Comparison of ENCODE assay signal across 15 cellular contexts in genomic region chr14:80645667-80646413, GRCh38.
DNase-seq lines count a peak whose midpoint lies in the region; ATAC-seq, FAIRE-seq and TF ChIP-seq lines count a peak whose summit lies in the region.
"Had no signal": no experiment of that assay in that cellular context is flagged by ENCODE, and none has a peak within 500 bp of the region (broad histone marks: within the 10 kb centered on the region; RNA-seq: fewer than 3 reads in every experiment).

No MANE protein-coding gene starts in this region.

- H3K4me3 Mint-ChIP-seq in osteocyte (ENCODE audit: unreplicated experiment): no peak overlapping the region
- H3K4me3 Mint-ChIP-seq: B cell; CD8-positive, alpha-beta T cell; H9 had no signal

- TF ChIP-seq CTCF in D721Med (IDR thresholded peaks at IDR 0.05; ENCODE audit: insufficient read depth, missing control alignments): no peak
- TF ChIP-seq CTCF in IMR-90 (conservative IDR thresholded peaks at IDR 0.05; ENCODE audit: low read depth, low read length): no peak
- no peak for TF ChIP-seq CTCF in endothelial cell of umbilical vein (IDR thresholded peaks at IDR 0.05; ENCODE audit: extremely low read depth in 1 of 2, insufficient read depth in 1 of 2, low read depth in 1 of 2, low read length in 2 of 2)
- no peak for TF ChIP-seq CTCF in osteocyte (IDR thresholded peaks at IDR 0.05)

- H3K27ac Mint-ChIP-seq in osteocyte (ENCODE audit: unreplicated experiment): peak overlapping the region; percentile 8
- H3K27ac Mint-ChIP-seq: B cell; CD8-positive, alpha-beta T cell; H9 had no signal

- H4K20me1 ChIP-seq in IMR-90 (ENCODE audit: insufficient read depth, low read length): no peaks in the 10 kb centered on the region
- no peaks in the 10 kb centered on the region for H4K20me1 ChIP-seq in endothelial cell of umbilical vein (replicated peaks; ENCODE audit: control insufficient read depth, extremely low read depth, insufficient read depth, low read length)
- H4K20me1 ChIP-seq: BLaER1 treated with 17β-estradiol and CSF1 and Interleukin-3, amounts not matched to agents 10 nM and 100 nM had no signal

- no peaks in the 10 kb centered on the region for H3K9me3 ChIP-seq in IMR-90 (ENCODE audit: control insufficient read depth, insufficient read depth, low read length)
- H3K9me3 ChIP-seq in endothelial cell of umbilical vein (replicated peaks; ENCODE audit: control insufficient read depth, insufficient read depth, low read length): no peaks in the 10 kb centered on the region

- no CpG with 5 or more reads among the region's 5 CpGs for WGBS in IMR-90 (ENCODE audit: extremely low coverage in 2 of 2, insufficient read length in 1 of 2), 2 experiments

- H3K27me3 ChIP-seq in IMR-90 (ENCODE audit: control insufficient read depth, insufficient read depth, low read length): no peaks in the 10 kb centered on the region
- no peaks in the 10 kb centered on the region for H3K27me3 ChIP-seq in endothelial cell of umbilical vein (ENCODE audit: control insufficient read depth in 2 of 2, insufficient read depth in 2 of 2, low read length in 2 of 2)
- H3K27me3 ChIP-seq: BLaER1 treated with 17β-estradiol and CSF1 and Interleukin-3, amounts not matched to agents 10 nM and 100 nM had no signal

- no peak overlapping the region for H4K91ac ChIP-seq in IMR-90 (ENCODE audit: insufficient read depth, low read depth, low read length)

- peaks cover 7% of the 10 kb centered on the region for H3K36me3 Mint-ChIP-seq in osteocyte (ENCODE audit: unreplicated experiment)
- H3K36me3 Mint-ChIP-seq: CD8-positive, alpha-beta T cell had no signal

- in situ Hi-C loops in IMR-90 (cut with MboI; ENCODE audit: low sequenced_read_pairs): no loop called here

- dilution Hi-C loops in IMR-90 (cut with HindIII; ENCODE audit: low sequenced_read_pairs, unreplicated experiment): no loop called here
- dilution Hi-C loops in endothelial cell of umbilical vein (cut with MboI; ENCODE audit: extremely low pct_ligation_motif_present, low sequenced_read_pairs): no loop called here

- no peak for TF ChIP-seq POLR2A in IMR-90 (IDR thresholded peaks at IDR 0.05; ENCODE audit: low read depth, low read length)
- no peak for TF ChIP-seq POLR2A in endothelial cell of umbilical vein (IDR thresholded peaks at IDR 0.05; ENCODE audit: low read depth, low read length)

- CTCF ChIA-PET in IMR-90 (lab: Yijun Ruan, JAX): interaction anchor here (0.6 kb wide), 1 partner anchor 197 kb away, joined by 3 read pairs; no protein-coding TSS in a partner anchor
- CTCF ChIA-PET in endothelial cell of umbilical vein (lab: Charles Lee): interaction anchor here (1.9 kb wide), 1 partner anchor 10 kb away, joined by 4 read pairs; no protein-coding TSS in a partner anchor

- TF ChIP-seq RAD21 in IMR-90 (IDR thresholded peaks at IDR 0.05; ENCODE audit: low read length): no peak

- intact Hi-C loops in IMR-90 (cut with micrococcal nuclease) (no loop called here), endothelial cell of umbilical vein (cut with micrococcal nuclease) (no loop called here)

- peaks cover 23% of the 10 kb centered on the region for H3K9me3 Mint-ChIP-seq in osteocyte (ENCODE audit: unreplicated experiment)
- H3K9me3 Mint-ChIP-seq: CD8-positive, alpha-beta T cell; H9 had no signal

- BruUV-seq in IMR-90 (replicated peaks; lab: Mats Ljungman, UMichigan) (no TSS peak), endothelial cell of umbilical vein (replicated peaks; lab: Mats Ljungman, UMichigan) (no TSS peak)

- H3K79me2 ChIP-seq in endothelial cell of umbilical vein (ENCODE audit: control insufficient read depth, insufficient read depth, low read length): no peaks in the 10 kb centered on the region

- H2AK9ac ChIP-seq in IMR-90 (replicated peaks; ENCODE audit: low read depth, low read length, poor library complexity): no peak overlapping the region

- no peaks in the 10 kb centered on the region for H3K36me3 ChIP-seq in IMR-90 (ENCODE audit: control insufficient read depth, insufficient read depth, low read length)
- no peaks in the 10 kb centered on the region for H3K36me3 ChIP-seq in endothelial cell of umbilical vein (ENCODE audit: control insufficient read depth in 2 of 2, extremely low read depth in 1 of 2, insufficient read depth in 2 of 2, low read length in 2 of 2)

- H3K4me1 ChIP-seq in IMR-90 (ENCODE audit: control insufficient read depth, insufficient read depth, low read length) (no peaks in the 10 kb centered on the region), endothelial cell of umbilical vein (ENCODE audit: control insufficient read depth, extremely low read depth, insufficient read depth, low read length) (peaks cover 17% of the 10 kb centered on the region)
- H3K4me1 ChIP-seq: BLaER1 treated with 17β-estradiol and CSF1 and Interleukin-3, amounts not matched to agents 10 nM and 100 nM had no signal

- H2BK5ac ChIP-seq in IMR-90 (ENCODE audit: low read depth, low read length, poor library complexity, severe bottlenecking): no peak overlapping the region

- no peak overlapping the region for H3K4me2 ChIP-seq in IMR-90 (ENCODE audit: low read depth, low read length)
- H3K4me2 ChIP-seq in endothelial cell of umbilical vein (ENCODE audit: insufficient read depth, low read length): no peak overlapping the region
- H3K4me2 ChIP-seq: BLaER1 treated with 17β-estradiol and CSF1 and Interleukin-3, amounts not matched to agents 10 nM and 100 nM had no signal

- H2BK15ac ChIP-seq in IMR-90 (ENCODE audit: low read depth, low read length): no peak overlapping the region

- no peak for ATAC-seq in IMR-90 (ENCODE audit: low read depth)
- ATAC-seq: CD8-positive, alpha-beta T cell had no signal

- no peak overlapping the region for H3K56ac ChIP-seq in IMR-90 (ENCODE audit: extremely low read depth, insufficient read depth, low read length)

- H3K4me3 ChIP-seq in IMR-90 (ENCODE audit: insufficient read depth, low read depth, low read length): no peak overlapping the region
- H3K4me3 ChIP-seq in endothelial cell of umbilical vein (replicated peaks in 1 of 3; ENCODE audit: insufficient read depth in 1 of 3, low read depth in 1 of 3, low read length in 3 of 3): no peak overlapping the region
- H3K4me3 ChIP-seq: BLaER1 treated with 17β-estradiol and CSF1 and Interleukin-3, amounts not matched to agents 10 nM and 100 nM had no signal

- DNase-seq in D721Med (ENCODE audit: insufficient read length, low spot score) (no peak), IMR-90 (no peak), endothelial cell of umbilical vein (ENCODE audit: low read depth, low spot score) (no peak), osteocyte (ENCODE audit: extremely low spot score, unreplicated experiment) (no peak), mucosa of gallbladder (ENCODE audit: low spot score) (no peak)
- DNase-seq in activated naive CD4-positive, alpha-beta T cell treated with anti-CD3 and anti-CD28 coated beads, Interleukin-2, amount 50 U/mL, for 16 hours: no peak
- DNase-seq: Calu3; CD8-positive, alpha-beta T cell; DMS 273 treated with DMSO at 0.1 percent for 48 hours; H9 had no signal

- H3K9ac ChIP-seq in IMR-90 (ENCODE audit: low read depth, low read length) (no peak overlapping the region), endothelial cell of umbilical vein (replicated peaks; ENCODE audit: extremely low read depth, insufficient read depth, low read length) (no peak overlapping the region)
- H3K9ac ChIP-seq: BLaER1 treated with 17β-estradiol and CSF1 and Interleukin-3, amounts not matched to agents 10 nM and 100 nM had no signal

- H3K4ac ChIP-seq in IMR-90 (ENCODE audit: low read depth, low read length): no peak overlapping the region

- peak; percentile 6 for FAIRE-seq in D721Med (lab: Jason Lieb, UNC)
- no peak for FAIRE-seq in endothelial cell of umbilical vein (lab: Jason Lieb, UNC)
- FAIRE-seq: GM12891, GM19239, H1 had no signal

- H2BK20ac ChIP-seq in IMR-90 (ENCODE audit: low read depth, low read length): no peak overlapping the region

- POLR2A ChIA-PET in IMR-90 (lab: Charles Lee; ENCODE audit: unreplicated experiment): no interaction called here
- POLR2A ChIA-PET in endothelial cell of umbilical vein (lab: Charles Lee): no interaction called here

- H2BK120ac ChIP-seq in IMR-90 (ENCODE audit: low read depth, low read length): 0 out of 2 replicates have a peak overlapping the region, but pooled peaks have one; percentile 21

- H3K23ac ChIP-seq in IMR-90 (ENCODE audit: low read depth, low read length): no peak overlapping the region

- peaks cover 19% of the 10 kb centered on the region for H3K4me1 Mint-ChIP-seq in osteocyte (ENCODE audit: unreplicated experiment)
- H3K4me1 Mint-ChIP-seq: B cell, H9 had no signal

- no peak overlapping the region for H3K18ac ChIP-seq in IMR-90 (ENCODE audit: low read depth, low read length)

- no peak overlapping the region for H2AFZ ChIP-seq in IMR-90 (replicated peaks; ENCODE audit: low read length, poor library complexity)
- no peak overlapping the region for H2AFZ ChIP-seq in endothelial cell of umbilical vein (ENCODE audit: low read depth, low read length)

- no peaks in the 10 kb centered on the region for H3K9me1 ChIP-seq in IMR-90 (ENCODE audit: insufficient read depth, low read length)
- H3K9me1 ChIP-seq in endothelial cell of umbilical vein (replicated peaks; ENCODE audit: control insufficient read depth, extremely low read depth, insufficient read depth, low read length): no peaks in the 10 kb centered on the region

- no peak overlapping the region for H3K14ac ChIP-seq in IMR-90 (replicated peaks; ENCODE audit: low read depth, low read length)

- no peaks in the 10 kb centered on the region for H3K79me1 ChIP-seq in IMR-90 (ENCODE audit: low read depth in 1 of 2, low read length in 2 of 2)

- no peaks in the 10 kb centered on the region for H3K27me3 Mint-ChIP-seq in osteocyte (ENCODE audit: unreplicated experiment)
- H3K27me3 Mint-ChIP-seq: B cell had no signal

- H4K5ac ChIP-seq in IMR-90 (ENCODE audit: low read depth, low read length): no peak overlapping the region

- no peak overlapping the region for H3K27ac ChIP-seq in IMR-90 (ENCODE audit: insufficient read depth, low read length)
- H3K27ac ChIP-seq in endothelial cell of umbilical vein (ENCODE audit: insufficient read depth, low read depth, low read length): peak overlapping the region; percentile 34
- H3K27ac ChIP-seq: BLaER1 treated with 17β-estradiol and CSF1 and Interleukin-3, amounts not matched to agents 10 nM and 100 nM had no signal

- H4K8ac ChIP-seq in IMR-90 (ENCODE audit: low read depth in 2 of 2, low read length in 2 of 2): no peak overlapping the region; a peak in 1 of 4 replicates

- H2AK5ac ChIP-seq in IMR-90 (ENCODE audit: low read depth, low read length): no peak overlapping the region

TF ChIP-seq in IMR-90, 13 proteins besides CTCF, POLR2A, EP300 and RAD21 (continues in another document):
- TF ChIP-seq NFE2L2 (IDR thresholded peaks at IDR 0.05; ENCODE audit: low read depth, low read length): no peak
- TF ChIP-seq MAFK (IDR thresholded peaks at IDR 0.05; ENCODE audit: low read depth, low read length): no peak
- no peak for TF ChIP-seq RCOR1 (IDR thresholded peaks at IDR 0.05; ENCODE audit: insufficient replicate concordance, low read length)
- no peak for TF ChIP-seq CHD1 (IDR thresholded peaks at IDR 0.05; ENCODE audit: low read depth, low read length)

TF ChIP-seq in endothelial cell of umbilical vein, 7 proteins besides CTCF, POLR2A, EP300 and RAD21:
- TF ChIP-seq EZH2 (IDR thresholded peaks at IDR 0.05; ENCODE audit: borderline replicate concordance, low read depth, low read length, severe bottlenecking): no peak
TF ChIP-seq in endothelial cell of umbilical vein: peak in this region for 0.
